ENCODE assay signal across 17 cellular contexts in genomic region chr3:113968986-113969385, GRCh38. TPM values are rescaled to one million over a fixed set of nuclear protein-coding genes. Genes with fewer than 3 reads are reported as not detected.
DNase-seq lines count a peak whose midpoint lies in the region; ATAC-seq and TF ChIP-seq lines count a peak whose summit lies in the region.
"Had no signal": no experiment of that assay in that cellular context is flagged by ENCODE, and none has a peak within 500 bp of the region (broad histone marks: within the 10 kb centered on the region; RNA-seq: fewer than 3 reads in every experiment).

No MANE protein-coding gene starts in this region.

- no peak overlapping the region for H3K4me2 ChIP-seq in mammary epithelial cell (ENCODE audit: insufficient read depth, low read depth, low read length)

- peak; percentile 59 to 80 for ATAC-seq in left cardiac atrium
- ATAC-seq in HG03159 (IDR thresholded peaks at IDR 0.05; ENCODE audit: unreplicated experiment): no peak
- ATAC-seq: activated T-cell treated with anti-CD3 and anti-CD28 coated beads, Interleukin-2, amount 50 U/mL, for 4 hours had no signal

- H3K27ac ChIP-seq in left ventricle myocardium inferior (replicated peaks): no peak overlapping the region
- H3K27ac ChIP-seq in mammary epithelial cell (ENCODE audit: insufficient read depth, low read depth, low read length): no peak overlapping the region
- H3K27ac ChIP-seq in vagina: no peak overlapping the region

- no peak for TF ChIP-seq POLR2A in vagina (IDR thresholded peaks at IDR 0.05)

- H3K4me3 ChIP-seq in left ventricle myocardium inferior (no peak overlapping the region), mammary epithelial cell (replicated peaks in 1 of 3; ENCODE audit: insufficient read depth in 1 of 3, low read depth in 2 of 3, low read length in 3 of 3) (no peak overlapping the region), vagina (no peak overlapping the region)

- TF ChIP-seq CTCF in left ventricle myocardium inferior (IDR thresholded peaks at IDR 0.05; ENCODE audit: borderline replicate concordance): no peak
- no peak for TF ChIP-seq CTCF in mammary epithelial cell (conservative IDR thresholded peaks at IDR 0.05 in 1 of 2, IDR thresholded peaks at IDR 0.05 in 1 of 2; ENCODE audit: extremely low read depth in 1 of 2, insufficient read depth in 1 of 2, low read depth in 1 of 2, low read length in 2 of 2)
- no peak for TF ChIP-seq CTCF in vagina (IDR thresholded peaks at IDR 0.05)

- H3K9me3 ChIP-seq in left ventricle myocardium inferior (replicated peaks): peaks cover 26% of the 10 kb centered on the region
- no peaks in the 10 kb centered on the region for H3K9me3 ChIP-seq in mammary epithelial cell (replicated peaks; ENCODE audit: insufficient read depth, low read length)
- no peaks in the 10 kb centered on the region for H3K9me3 ChIP-seq in vagina

- CTCF ChIA-PET in mammary epithelial cell (lab: Charles Lee; ENCODE audit: low non-redundant PET): no interaction called here

- H3K4me1 ChIP-seq in left ventricle myocardium inferior: no peaks in the 10 kb centered on the region
- H3K4me1 ChIP-seq in mammary epithelial cell (ENCODE audit: insufficient read depth, low read length): peaks cover 3% of the 10 kb centered on the region
- H3K4me1 ChIP-seq in vagina: no peaks in the 10 kb centered on the region

- intact Hi-C loops in left cardiac atrium (cut with DNase I): no loop called here
- intact Hi-C loops in left ventricle myocardium inferior (cut with micrococcal nuclease): no loop called here
- intact Hi-C loops in mammary epithelial cell (cut with micrococcal nuclease): no loop called here
- intact Hi-C loops in vagina (cut with DNase I): no loop called here

- H3K36me3 ChIP-seq in left ventricle myocardium inferior (peaks cover 11% of the 10 kb centered on the region), mammary epithelial cell (ENCODE audit: insufficient read depth, low read length) (no peaks in the 10 kb centered on the region), vagina (no peaks in the 10 kb centered on the region)

- H3K79me2 ChIP-seq in mammary epithelial cell (ENCODE audit: insufficient read depth, low read length): no peaks in the 10 kb centered on the region

- 5% methylated on average over 2 of the region's 2 CpGs for WGBS in mammary epithelial cell (ENCODE audit: low coverage, missing lambda C conversion rate)

- in situ Hi-C loops in mammary epithelial cell (cut with MboI; ENCODE audit: low sequenced_read_pairs in 2 of 2) (no loop called here), KBM-7 (cut with MboI; ENCODE audit: low pct_unique_long_range_greater_than_20kb, low sequenced_read_pairs) (no loop called here)

- dilution Hi-C loops in mammary epithelial cell (cut with HindIII; ENCODE audit: low sequenced_read_pairs): no loop called here

- H2AFZ ChIP-seq in mammary epithelial cell (ENCODE audit: low read depth, low read length): no peak overlapping the region

- no peaks in the 10 kb centered on the region for H3K27me3 ChIP-seq in left ventricle myocardium inferior (ENCODE audit: low read depth)
- H3K27me3 ChIP-seq in mammary epithelial cell (ENCODE audit: insufficient read depth, low read length): no peaks in the 10 kb centered on the region
- no peaks in the 10 kb centered on the region for H3K27me3 ChIP-seq in vagina

- no peak overlapping the region for H3K9ac ChIP-seq in mammary epithelial cell (ENCODE audit: insufficient read depth, low read length)

- no peak for DNase-seq in left cardiac atrium
- no peak for DNase-seq in left ventricle myocardium inferior
- DNase-seq in mammary epithelial cell: peak; percentile 8
- peak; percentile 11 for DNase-seq in left kidney (ENCODE audit: low read depth, low spot score)
- no peak for DNase-seq in KBM-7
- no peak for DNase-seq in 8988T
- DNase-seq in vagina (ENCODE audit: extremely low spot score in 2 of 2): no peak
- DNase-seq: activated CD4-positive, alpha-beta T cell treated with anti-CD3 and anti-CD28 coated beads for 48 hours; activated T-cell treated with anti-CD3 and anti-CD28 coated beads, Interleukin-2, amount 50 U/mL, for 4 hours; amniotic stem cell; Calu3; dermis blood vessel endothelial cell; GF-D8; NCI-H1417; nucleus accumbens; SHP77 treated with DMSO at 0.1 percent for 48 hours had no signal

- H4K20me1 ChIP-seq in mammary epithelial cell (ENCODE audit: insufficient read depth, low read length): no peaks in the 10 kb centered on the region

- BruUV-seq in mammary epithelial cell (replicated peaks; lab: Mats Ljungman, UMichigan): no TSS peak

RNA-seq across cellular contexts. Expression of gene ZDHHC23, which starts 21.2 kb away (rescaled TPM):
- total RNA-seq in left cardiac atrium (1 to 10 TPM; 2.2 TPM), left ventricle myocardium inferior (2.7 TPM), mammary epithelial cell (1 to 10 TPM; 3.5 to 5.2 TPM), vagina (5.4 TPM)
- polyA plus RNA-seq in mammary epithelial cell: 1.5 TPM
- 2.8 TPM for polyA minus RNA-seq in mammary epithelial cell

Comparison
In these comparisons a context has a peak if more than half of its experiments do, and no peak if none do; other contexts are left out.
1. DNase-seq: peak in mammary epithelial cell (single experiment) and left kidney (single experiment); none in left cardiac atrium (single experiment), left ventricle myocardium inferior (single experiment), KBM-7 (single experiment), 8988T (single experiment) and vagina (0 of 2).